8 cellular contexts compared by ENCODE assay signal in genomic region chr19:42113641-42114348, GRCh38. TPM values are rescaled to one million over a fixed set of nuclear protein-coding genes. Genes with fewer than 3 reads are reported as not detected.
A peak's percentile ranks its signal among the peaks of the same experiment; 100 is the strongest.
DNase-seq lines count a peak whose midpoint lies in the region; ATAC-seq and TF ChIP-seq lines count a peak whose summit lies in the region.

No MANE protein-coding gene starts in this region.

- TF ChIP-seq CTCF in smooth muscle cell (IDR thresholded peaks at IDR 0.05; ENCODE audit: borderline replicate concordance, insufficient read depth, poor library complexity, severe bottlenecking) (peak; percentile 11), vagina (IDR thresholded peaks at IDR 0.05) (no peak)

- H3K9ac ChIP-seq in BLaER1 = peak overlapping the region; percentile 71
- H3K9ac ChIP-seq in smooth muscle cell (ENCODE audit: low read depth) = peak overlapping the region; percentile 40

- intact Hi-C loops in vagina (cut with DNase I) = no loop called here

- TF ChIP-seq POLR2A in vagina (IDR thresholded peaks at IDR 0.05) = no peak

- WGBS in smooth muscle cell (ENCODE audit: low lambda C conversion rate) = 24% methylated on average over 10 of the region's 10 CpGs

- H4K20me1 ChIP-seq in BLaER1 (no peaks in the 10 kb centered on the region), smooth muscle cell (ENCODE audit: low read depth) (no peaks in the 10 kb centered on the region)

- ATAC-seq in GM18867 (IDR thresholded peaks at IDR 0.05; ENCODE audit: unreplicated experiment) (peak; percentile 33), HG03439 (IDR thresholded peaks at IDR 0.05; ENCODE audit: unreplicated experiment) (peak; percentile 33)

- no peaks in the 10 kb centered on the region for H3K27me3 ChIP-seq in BLaER1
- no peaks in the 10 kb centered on the region for H3K27me3 ChIP-seq in smooth muscle cell (ENCODE audit: low read depth)
- H3K27me3 ChIP-seq in vagina = no peaks in the 10 kb centered on the region

- H3F3A ChIP-seq in smooth muscle cell (ENCODE audit: low read depth) = peaks cover 18% of the 10 kb centered on the region

- H3K9me3 ChIP-seq in BLaER1 (no peaks in the 10 kb centered on the region), smooth muscle cell (replicated peaks; ENCODE audit: low read depth) (no peaks in the 10 kb centered on the region), vagina (no peaks in the 10 kb centered on the region)

- H3K4me1 ChIP-seq in BLaER1 (peaks cover 88% of the 10 kb centered on the region), smooth muscle cell (ENCODE audit: low read depth) (peaks cover 18% of the 10 kb centered on the region), vagina (peaks cover 5% of the 10 kb centered on the region)

- no peaks in the 10 kb centered on the region for H3K79me2 ChIP-seq in smooth muscle cell (ENCODE audit: low read depth)

- H3K27ac ChIP-seq in BLaER1 (peak overlapping the region; percentile 81), smooth muscle cell (ENCODE audit: low read depth) (peak overlapping the region; percentile 91), vagina (no peak overlapping the region)

- peak overlapping the region; percentile 55 for H3K4me3 ChIP-seq in BLaER1
- H3K4me3 ChIP-seq in smooth muscle cell = no peak overlapping the region
- no peak overlapping the region for H3K4me3 ChIP-seq in vagina

- peak; percentile 99 for DNase-seq in RPMI7951 (ENCODE audit: low read depth)
- DNase-seq in fibroblast of peridontal ligament (ENCODE audit: extremely low read depth) = peak; percentile 91
- DNase-seq in smooth muscle cell (lab: John Stamatoyannopoulos, UW; ENCODE audit: unreplicated experiment) = peak; percentile 32
- DNase-seq in vagina (ENCODE audit: extremely low spot score in 2 of 2) = no peak
- no peak for DNase-seq in stimulated activated CD4-positive, alpha-beta T cell treated with anti-CD3 and anti-CD28 coated beads, Interleukin-4, amount 100 ng/mL, for 4 hours

- H3K36me3 ChIP-seq in BLaER1 (peaks cover 18% of the 10 kb centered on the region), smooth muscle cell (ENCODE audit: low read depth) (no peaks in the 10 kb centered on the region), vagina (no peaks in the 10 kb centered on the region)

- H3K4me2 ChIP-seq in BLaER1 (peak overlapping the region; percentile 90), smooth muscle cell (peak overlapping the region; percentile 62)

- no peak overlapping the region for H2AFZ ChIP-seq in smooth muscle cell (ENCODE audit: low read depth)

RNA-seq across cellular contexts. Expression of gene POU2F2, which starts 18.5 kb away (rescaled TPM):
- total RNA-seq in RPMI7951 (2014; rRNA removed; shearing (Covaris generic)) = 2.0 and 2.4 TPM in 2 replicates
- total RNA-seq in smooth muscle cell (0.58 and 0.99 TPM in 2 replicates), vagina (0.74 TPM)
- polyA plus RNA-seq in smooth muscle cell = 6.3 and 8.6 TPM in 2 replicates

RNA-seq across cellular contexts. Expression of gene ZNF574, which starts 37.8 kb away (rescaled TPM):
- 18.1 and 20.6 TPM in 2 replicates for total RNA-seq in RPMI7951 (2014; rRNA removed; shearing (Covaris generic))
- total RNA-seq in smooth muscle cell (8.9 and 13.6 TPM in 2 replicates), vagina (26.5 TPM)
- polyA plus RNA-seq in smooth muscle cell = 20.5 and 22.9 TPM in 2 replicates

RNA-seq across cellular contexts. Expression of gene GRIK5, which starts 43.8 kb away (rescaled TPM):
- total RNA-seq in RPMI7951 (2014; rRNA removed; shearing (Covaris generic)) = not detected in 2 replicates
- total RNA-seq in smooth muscle cell (0.58 and 2.0 TPM in 2 replicates), vagina (2.5 TPM)
- 0.67 and 1.9 TPM in 2 replicates for polyA plus RNA-seq in smooth muscle cell

Comparison
In these comparisons a context has a peak if more than half of its experiments do, and no peak if none do; other contexts are left out.
1. DNase-seq: peak in RPMI7951 (single experiment), fibroblast of peridontal ligament (single experiment) and smooth muscle cell (single experiment); none in vagina (0 of 2) and stimulated activated CD4-positive, alpha-beta T cell treated with anti-CD3 and anti-CD28 coated beads, Interleukin-4, amount 100 ng/mL, for 4 hours (0 of 2).